1 cellular context compared by ENCODE assay signal in genomic region chr11:29405305-29405704, GRCh38.
TF ChIP-seq lines count a peak whose summit lies in the region.

No MANE protein-coding gene starts in this region.

TF ChIP-seq in HepG2, 621 proteins besides CTCF, POLR2A, EP300 and RAD21 (continued from another document):
- peak; percentile 60; the same call in 1 of the 2 replicates for TF ChIP-seq USF2 (IDR thresholded peaks at IDR 0.05; ENCODE audit: low read depth, low read length)
- no peak for TF ChIP-seq USF2 (CRISPR knock-in tag; IDR thresholded peaks at IDR 0.05; ENCODE audit: borderline replicate concordance)
- no peak for TF ChIP-seq HNF4A (CRISPR knock-in tag; IDR thresholded peaks at IDR 0.05)
TF ChIP-seq in HepG2: peak in this region for 2.
